ENCODE assay signal across 20 cellular contexts in genomic region chr4:1663549-1663948, GRCh38.
"Had no signal": no experiment of that assay in that cellular context is flagged by ENCODE, and none has a peak within 500 bp of the region (broad histone marks: within the 10 kb centered on the region; RNA-seq: fewer than 3 reads in every experiment).

No MANE protein-coding gene starts in this region.

- H3K9me3 ChIP-seq: MG63, SK-N-SH had no signal

- H3K4me2 ChIP-seq: SK-N-SH had no signal

- FAIRE-seq: RCC 7860 had no signal

- H3K36me3 ChIP-seq: MG63 had no signal

- H3K4me3 ChIP-seq: MG63 had no signal

- H3K27me3 ChIP-seq: MG63 had no signal

- H3K9ac ChIP-seq: SK-N-SH had no signal

- DNase-seq: Karpas-422, KG1, MG63, NCI-H1092, NCI-H1105 treated with DMSO at 0.1 percent for 48 hours, NCI-H1417 treated with DMSO at 0.1 percent for 48 hours, NCI-H146, NCI-H1694 treated with DMSO at 0.1 percent for 48 hours, NCI-H1930, NCI-H2081, NCI-H2107, NCI-H2227 treated with DMSO at 0.1 percent for 48 hours, NCI-H524, NCI-H526 treated with DMSO at 0.1 percent for 48 hours, NCI-H748 treated with DMSO at 0.1 percent for 48 hours, RPMI8226, SHP77, SK-N-SH, SW 1271 had no signal
